In the genomic region with DNA sequence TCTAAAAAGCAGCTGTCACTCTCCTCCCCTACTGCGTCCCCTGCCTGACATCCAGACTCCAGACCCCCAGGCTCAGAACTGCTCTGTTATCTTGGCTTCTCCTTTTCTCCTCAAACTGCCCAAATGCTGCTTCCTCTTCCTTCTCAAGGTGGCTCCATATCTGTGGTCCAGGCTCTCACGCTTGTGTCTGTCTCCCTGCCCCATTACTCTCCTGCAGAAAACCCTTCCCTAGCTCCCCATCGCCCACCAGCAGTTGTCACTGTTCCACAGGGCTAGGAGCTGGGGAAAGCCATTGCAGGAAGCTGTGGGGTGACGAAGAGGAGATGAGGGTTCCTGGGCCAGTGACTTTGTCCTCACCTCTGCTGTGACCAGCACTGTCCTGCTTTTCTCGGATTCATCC, we compare ENCODE assay signal across 9 cellular contexts. TPM values are rescaled to one million over a fixed set of nuclear protein-coding genes. Genes with fewer than 3 reads are reported as not detected.
DNase-seq lines count a peak whose midpoint lies in the region; FAIRE-seq and TF ChIP-seq lines count a peak whose summit lies in the region.
"Had no signal": no experiment of that assay in that cellular context is flagged by ENCODE, and none has a peak within 500 bp of the region (broad histone marks: within the 10 kb centered on the region; RNA-seq: fewer than 3 reads in every experiment).

No MANE protein-coding gene starts in this region.

- H3K4me1 Mint-ChIP-seq in chondrocyte (ENCODE audit: low read depth) = peaks cover 10% of the 10 kb centered on the region
- H3K4me1 Mint-ChIP-seq in nephron = peaks cover 4% of the 10 kb centered on the region

- DNase-seq in NCI-H2196 (lab: John Stamatoyannopoulos, UW; ENCODE audit: unreplicated experiment) (peak; percentile 16), NCI-H2196 treated with DMSO at 0.1 percent for 48 hours (lab: John Stamatoyannopoulos, UW; ENCODE audit: unreplicated experiment) (no peak), LHCN-M2 (ENCODE audit: low read depth) (peak; percentile 35), chondrocyte (ENCODE audit: low spot score) (no peak), NCI-H2171 treated with DMSO at 0.1 percent for 48 hours (lab: John Stamatoyannopoulos, UW) (no peak), GM12891 (ENCODE audit: insufficient read length, low spot score) (no peak), NCI-H345 (lab: John Stamatoyannopoulos, UW) (no peak)
- DNase-seq: activated CD8-positive, alpha-beta memory T cell treated with anti-CD3 and anti-CD28 coated beads, Interleukin-2, amount 50 U/mL, for 4 hours had no signal

- TF ChIP-seq CTCF in chondrocyte (IDR thresholded peaks at IDR 0.05) (peak; percentile 72), nephron (IDR thresholded peaks at IDR 0.05; ENCODE audit: unreplicated experiment in 3 of 3) (peak; percentile 36 to 53 (median 37))

- TF ChIP-seq POLR2A in GM12891 (IDR thresholded peaks at IDR 0.05; ENCODE audit: low read depth, low read length) = no peak

- no peaks in the 10 kb centered on the region for H3K36me3 Mint-ChIP-seq in chondrocyte (ENCODE audit: low read depth)
- no peaks in the 10 kb centered on the region for H3K36me3 Mint-ChIP-seq in nephron (ENCODE audit: low read depth)

- no peaks in the 10 kb centered on the region for H3K27me3 Mint-ChIP-seq in chondrocyte (ENCODE audit: low read depth)
- peaks cover 7% of the 10 kb centered on the region for H3K27me3 Mint-ChIP-seq in nephron (ENCODE audit: low read depth)

- no peak for FAIRE-seq in GM12891 (lab: Jason Lieb, UNC)

- peaks cover 3% of the 10 kb centered on the region for H3K9me3 Mint-ChIP-seq in chondrocyte (ENCODE audit: low read depth)
- H3K9me3 Mint-ChIP-seq in nephron = peaks cover 4% of the 10 kb centered on the region

- H3K4me3 Mint-ChIP-seq in chondrocyte (ENCODE audit: unreplicated experiment) (no peak overlapping the region), nephron (no peak overlapping the region)

- H3K27ac Mint-ChIP-seq in chondrocyte (ENCODE audit: unreplicated experiment) (no peak overlapping the region), nephron (no peak overlapping the region)

TF ChIP-seq in GM12891, 5 proteins besides CTCF, POLR2A, EP300 and RAD21:
- TF ChIP-seq POLR2AphosphoS5 (IDR thresholded peaks at IDR 0.05; ENCODE audit: low read depth, low read length) (no peak), PAX5 (IDR thresholded peaks at IDR 0.05; ENCODE audit: insufficient read depth, low read length, severe bottlenecking) (no peak), TAF1 (IDR thresholded peaks at IDR 0.05; ENCODE audit: low read depth, low read length) (no peak), SPI1 (IDR thresholded peaks at IDR 0.05; ENCODE audit: low read depth, low read length) (no peak), POU2F2 (IDR thresholded peaks at IDR 0.05; ENCODE audit: low read depth, low read length) (no peak)

RNA-seq across cellular contexts. Expression of a gene that starts 30.7 kb away (rescaled TPM):
- total RNA-seq in LHCN-M2 (2014; rRNA removed) = 2.0 and 2.2 TPM in 2 replicates
- 5.8 TPM for polyA plus RNA-seq in LHCN-M2 (2012)
- total RNA-seq in chondrocyte = 4.6 to 7.2 TPM (median 7.1 TPM) in 3 replicates
- polyA plus RNA-seq in GM12891 (2012; ENCODE audit: low read depth, missing spikeins) = 0.01 TPM

Comparison
In these comparisons a context has a peak if more than half of its experiments do, and no peak if none do; other contexts are left out.
1. DNase-seq: peak in NCI-H2196 (single experiment) and LHCN-M2 (single experiment); none in NCI-H2196 treated with DMSO at 0.1 percent for 48 hours (single experiment), chondrocyte (single experiment), NCI-H2171 treated with DMSO at 0.1 percent for 48 hours (single experiment), GM12891 (single experiment) and NCI-H345 (single experiment).